ENCODE assay signal across 13 cellular contexts in the genomic region with DNA sequence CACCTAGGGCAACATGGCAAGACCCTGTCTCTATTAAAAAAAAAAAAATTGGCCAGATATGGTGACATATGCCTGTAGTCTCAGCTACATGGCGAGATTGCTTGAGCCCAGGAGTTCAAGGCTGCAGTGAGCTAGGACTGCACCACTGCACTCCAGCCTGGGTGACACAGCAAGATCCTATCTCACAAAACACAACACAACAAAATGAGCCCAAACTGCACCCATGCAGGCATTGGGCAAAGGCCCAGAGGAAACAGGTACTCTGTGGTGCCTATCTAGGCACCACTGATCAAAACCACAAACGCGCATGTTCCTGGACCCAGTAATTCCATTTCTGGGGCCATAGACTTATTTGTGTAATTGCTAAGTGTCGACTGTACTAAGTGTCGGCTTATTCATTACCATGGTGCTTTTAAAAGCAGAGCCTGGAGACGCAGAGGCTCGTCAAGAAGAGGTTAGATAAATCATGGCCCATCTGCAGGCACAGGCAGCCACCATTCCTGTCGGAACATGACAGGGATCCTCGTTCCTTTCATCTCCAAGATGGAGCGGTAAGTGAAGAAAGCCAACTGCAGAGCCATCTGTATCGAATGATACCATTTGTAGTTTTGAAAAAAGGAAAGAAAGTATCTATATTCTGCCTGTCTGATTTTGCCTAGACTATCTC.
DNase-seq lines count a peak whose midpoint lies in the region; ATAC-seq and TF ChIP-seq lines count a peak whose summit lies in the region.
"Had no signal": no experiment of that assay in that cellular context is flagged by ENCODE, and none has a peak within 500 bp of the region (broad histone marks: within the 10 kb centered on the region; RNA-seq: fewer than 3 reads in every experiment).

No MANE protein-coding gene starts in this region.

- no peaks in the 10 kb centered on the region for H3K9me3 ChIP-seq in right atrium auricular region

- CTCF ChIA-PET in Calu3 (lab: Charles Lee), result no interaction called here

- H3K4me1 ChIP-seq in right atrium auricular region, result peaks cover 0 to 74% of the 10 kb centered on the region in 2 donors

- H3K27ac Mint-ChIP-seq in natural killer cell treated with Interleukin-12 subunit alpha and Interleukin-12 subunit beta and Interleukin-15 and Interleukin-18, amount 100 ng/mL, for 72 hours, result no peak overlapping the region
- no peak overlapping the region for H3K27ac Mint-ChIP-seq in Calu3 (ENCODE audit: unreplicated experiment)

- no peak for ATAC-seq in left ventricle myocardium superior
- ATAC-seq in natural killer cell treated with Interleukin-12 subunit alpha and Interleukin-12 subunit beta and Interleukin-15 and Interleukin-18, amount 100 ng/mL, for 72 hours, result no peak

- H3K4me3 Mint-ChIP-seq in natural killer cell treated with Interleukin-12 subunit alpha and Interleukin-12 subunit beta and Interleukin-15 and Interleukin-18, amount 100 ng/mL, for 72 hours, result no peak overlapping the region
- no peak overlapping the region for H3K4me3 Mint-ChIP-seq in Calu3 (ENCODE audit: low read depth, unreplicated experiment)
- H3K4me3 Mint-ChIP-seq: stimulated activated naive CD8-positive, alpha-beta T cell treated with anti-CD3 and anti-CD28 coated beads, Interleukin-15, amount 100 ng/mL, for 72 hours had no signal

- no peaks in the 10 kb centered on the region for H3K9me3 Mint-ChIP-seq in natural killer cell treated with Interleukin-12 subunit alpha and Interleukin-12 subunit beta and Interleukin-15 and Interleukin-18, amount 100 ng/mL, for 72 hours
- no peaks in the 10 kb centered on the region for H3K9me3 Mint-ChIP-seq in Calu3 (ENCODE audit: low read depth, unreplicated experiment)
- H3K9me3 Mint-ChIP-seq: stimulated activated naive CD8-positive, alpha-beta T cell treated with anti-CD3 and anti-CD28 coated beads, Interleukin-15, amount 100 ng/mL, for 72 hours had no signal

- H3K4me3 ChIP-seq in right atrium auricular region (no peak overlapping the region), epithelial cell of esophagus (ENCODE audit: low read length) (no peak overlapping the region)
- H3K4me3 ChIP-seq: PC-9, smooth muscle cell had no signal

- peak overlapping the region; percentile 74 to 78 for H3K27ac ChIP-seq in right atrium auricular region
- H3K27ac ChIP-seq: PC-9 had no signal

- no peaks in the 10 kb centered on the region for H3K27me3 ChIP-seq in right atrium auricular region

- intact Hi-C loops in left ventricle myocardium superior (cut with micrococcal nuclease), result no loop called here
- intact Hi-C loops in posterior vena cava (cut with DNase I), result loop anchor here in 1 of 2 donors (1.0 to 10.0 kb wide), 2 partner anchors 25 to 975 kb away; no protein-coding TSS in a partner anchor
- intact Hi-C loops in Calu3 (cut with micrococcal nuclease; ENCODE audit: unreplicated experiment), result no loop called here

- H3K36me3 Mint-ChIP-seq in natural killer cell treated with Interleukin-12 subunit alpha and Interleukin-12 subunit beta and Interleukin-15 and Interleukin-18, amount 100 ng/mL, for 72 hours, result no peaks in the 10 kb centered on the region
- no peaks in the 10 kb centered on the region for H3K36me3 Mint-ChIP-seq in Calu3 (ENCODE audit: insufficient read depth, unreplicated experiment)

- TF ChIP-seq CTCF in right atrium auricular region (IDR thresholded peaks at IDR 0.05), result no peak
- no peak for TF ChIP-seq CTCF in epithelial cell of esophagus (IDR thresholded peaks at IDR 0.05; ENCODE audit: insufficient read depth, low read depth, low read length, missing control alignments)
- no peak for TF ChIP-seq CTCF in Calu3 (IDR thresholded peaks at IDR 0.05; ENCODE audit: unreplicated experiment)

- peaks cover 0 to 25% of the 10 kb centered on the region in 2 donors for H3K4me1 Mint-ChIP-seq in natural killer cell treated with Interleukin-12 subunit alpha and Interleukin-12 subunit beta and Interleukin-15 and Interleukin-18, amount 100 ng/mL, for 72 hours (ENCODE audit: low read depth in 2 of 2)
- H3K4me1 Mint-ChIP-seq in Calu3 (ENCODE audit: low read depth, unreplicated experiment), result peaks cover 17% of the 10 kb centered on the region

- no TSS peak for BruUV-seq in Calu3 (replicated peaks; lab: Mats Ljungman, UMichigan)

- H3K36me3 ChIP-seq in right atrium auricular region, result peaks cover 5% of the 10 kb centered on the region

- DNase-seq in right atrium auricular region (ENCODE audit: low spot score) (no peak), left ventricle myocardium superior (no peak), epithelial cell of esophagus (ENCODE audit: low read depth) (peak; percentile 83), posterior vena cava (ENCODE audit: low spot score) (peak; percentile 22), KG1 (lab: John Stamatoyannopoulos, UW) (no peak), Calu3 (no peak), NCI-H2227 treated with DMSO at 0.1 percent for 48 hours (lab: John Stamatoyannopoulos, UW) (no peak)
- DNase-seq in natural killer cell treated with Interleukin-12 subunit alpha and Interleukin-12 subunit beta and Interleukin-15 and Interleukin-18, amount 100 ng/mL, for 72 hours (ENCODE audit: low spot score), result no peak
- DNase-seq: NCI-H2029 treated with DMSO at 0.1 percent for 48 hours; NCI-H526; stimulated activated naive CD8-positive, alpha-beta T cell treated with anti-CD3 and anti-CD28 coated beads, Interleukin-15, amount 100 ng/mL, for 72 hours had no signal

- H3K27me3 Mint-ChIP-seq in natural killer cell treated with Interleukin-12 subunit alpha and Interleukin-12 subunit beta and Interleukin-15 and Interleukin-18, amount 100 ng/mL, for 72 hours, result no peaks in the 10 kb centered on the region
- H3K27me3 Mint-ChIP-seq in Calu3 (ENCODE audit: unreplicated experiment), result no peaks in the 10 kb centered on the region
- H3K27me3 Mint-ChIP-seq: stimulated activated naive CD8-positive, alpha-beta T cell treated with anti-CD3 and anti-CD28 coated beads, Interleukin-15, amount 100 ng/mL, for 72 hours had no signal

Comparison
In these comparisons a context has a peak if more than half of its experiments do, and no peak if none do; other contexts are left out.
1. DNase-seq: peak in epithelial cell of esophagus (single experiment) and posterior vena cava (single experiment); none in right atrium auricular region (single experiment), left ventricle myocardium superior (single experiment), natural killer cell treated with Interleukin-12 subunit alpha and Interleukin-12 subunit beta and Interleukin-15 and Interleukin-18, amount 100 ng/mL, for 72 hours (single experiment), KG1 (single experiment), Calu3 (single experiment) and NCI-H2227 treated with DMSO at 0.1 percent for 48 hours (single experiment).